ENCODE assay signal across 1 cellular context in the genomic region with DNA sequence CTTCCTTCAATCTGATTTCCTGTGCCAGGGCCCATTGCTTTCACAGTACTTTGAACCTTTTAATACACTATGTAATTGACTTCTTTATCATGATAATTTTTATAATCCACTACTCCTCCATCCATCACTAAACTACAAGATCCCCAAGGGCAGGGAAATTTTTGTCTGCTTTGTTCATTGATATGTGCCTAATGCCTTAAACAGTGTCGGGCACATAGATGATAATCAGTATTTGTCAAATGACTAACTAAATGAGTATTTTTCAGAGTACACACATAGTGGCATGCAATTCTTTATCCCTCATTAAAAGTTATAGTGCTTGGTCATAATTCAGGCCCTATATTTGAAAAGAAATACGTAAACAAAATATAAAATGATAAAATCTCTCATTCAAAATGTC.
TF ChIP-seq lines count a peak whose summit lies in the region.

No MANE protein-coding gene starts in this region.

TF ChIP-seq in WTC11, 78 proteins besides CTCF, POLR2A, EP300 and RAD21:
- TF ChIP-seq, protein P1, sequence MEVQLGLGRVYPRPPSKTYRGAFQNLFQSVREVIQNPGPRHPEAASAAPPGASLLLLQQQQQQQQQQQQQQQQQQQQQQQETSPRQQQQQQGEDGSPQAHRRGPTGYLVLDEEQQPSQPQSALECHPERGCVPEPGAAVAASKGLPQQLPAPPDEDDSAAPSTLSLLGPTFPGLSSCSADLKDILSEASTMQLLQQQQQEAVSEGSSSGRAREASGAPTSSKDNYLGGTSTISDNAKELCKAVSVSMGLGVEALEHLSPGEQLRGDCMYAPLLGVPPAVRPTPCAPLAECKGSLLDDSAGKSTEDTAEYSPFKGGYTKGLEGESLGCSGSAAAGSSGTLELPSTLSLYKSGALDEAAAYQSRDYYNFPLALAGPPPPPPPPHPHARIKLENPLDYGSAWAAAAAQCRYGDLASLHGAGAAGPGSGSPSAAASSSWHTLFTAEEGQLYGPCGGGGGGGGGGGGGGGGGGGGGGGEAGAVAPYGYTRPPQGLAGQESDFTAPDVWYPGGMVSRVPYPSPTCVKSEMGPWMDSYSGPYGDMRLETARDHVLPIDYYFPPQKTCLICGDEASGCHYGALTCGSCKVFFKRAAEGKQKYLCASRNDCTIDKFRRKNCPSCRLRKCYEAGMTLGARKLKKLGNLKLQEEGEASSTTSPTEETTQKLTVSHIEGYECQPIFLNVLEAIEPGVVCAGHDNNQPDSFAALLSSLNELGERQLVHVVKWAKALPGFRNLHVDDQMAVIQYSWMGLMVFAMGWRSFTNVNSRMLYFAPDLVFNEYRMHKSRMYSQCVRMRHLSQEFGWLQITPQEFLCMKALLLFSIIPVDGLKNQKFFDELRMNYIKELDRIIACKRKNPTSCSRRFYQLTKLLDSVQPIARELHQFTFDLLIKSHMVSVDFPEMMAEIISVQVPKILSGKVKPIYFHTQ (CRISPR knock-in tag; IDR thresholded peaks at IDR 0.05) = no peak
- TF ChIP-seq CBFB (CRISPR knock-in tag; IDR thresholded peaks at IDR 0.05; ENCODE audit: low read depth) = no peak
- no peak for TF ChIP-seq RORB (CRISPR knock-in tag; IDR thresholded peaks at IDR 0.05)
- no peak for TF ChIP-seq ZBTB21 (CRISPR knock-in tag; IDR thresholded peaks at IDR 0.05; ENCODE audit: borderline replicate concordance)
- TF ChIP-seq, protein P2, sequence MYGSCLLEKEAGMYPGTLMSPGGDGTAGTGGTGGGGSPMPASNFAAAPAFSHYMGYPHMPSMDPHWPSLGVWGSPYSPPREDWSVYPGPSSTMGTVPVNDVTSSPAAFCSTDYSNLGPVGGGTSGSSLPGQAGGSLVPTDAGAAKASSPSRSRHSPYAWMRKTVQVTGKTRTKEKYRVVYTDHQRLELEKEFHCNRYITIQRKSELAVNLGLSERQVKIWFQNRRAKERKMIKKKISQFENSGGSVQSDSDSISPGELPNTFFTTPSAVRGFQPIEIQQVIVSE (CRISPR knock-in tag; IDR thresholded peaks at IDR 0.05; ENCODE audit: borderline replicate concordance) = no peak
- no peak for TF ChIP-seq TEAD1 (CRISPR knock-in tag; IDR thresholded peaks at IDR 0.05)
- TF ChIP-seq NR2C2 (CRISPR knock-in tag; IDR thresholded peaks at IDR 0.05) = no peak
- TF ChIP-seq, protein P3, sequence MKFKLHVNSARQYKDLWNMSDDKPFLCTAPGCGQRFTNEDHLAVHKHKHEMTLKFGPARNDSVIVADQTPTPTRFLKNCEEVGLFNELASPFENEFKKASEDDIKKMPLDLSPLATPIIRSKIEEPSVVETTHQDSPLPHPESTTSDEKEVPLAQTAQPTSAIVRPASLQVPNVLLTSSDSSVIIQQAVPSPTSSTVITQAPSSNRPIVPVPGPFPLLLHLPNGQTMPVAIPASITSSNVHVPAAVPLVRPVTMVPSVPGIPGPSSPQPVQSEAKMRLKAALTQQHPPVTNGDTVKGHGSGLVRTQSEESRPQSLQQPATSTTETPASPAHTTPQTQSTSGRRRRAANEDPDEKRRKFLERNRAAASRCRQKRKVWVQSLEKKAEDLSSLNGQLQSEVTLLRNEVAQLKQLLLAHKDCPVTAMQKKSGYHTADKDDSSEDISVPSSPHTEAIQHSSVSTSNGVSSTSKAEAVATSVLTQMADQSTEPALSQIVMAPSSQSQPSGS (CRISPR knock-in tag; IDR thresholded peaks at IDR 0.05; ENCODE audit: borderline replicate concordance, low read depth) = no peak
- no peak for TF ChIP-seq CREM (CRISPR knock-in tag; IDR thresholded peaks at IDR 0.05)
TF ChIP-seq in WTC11: peak in this region for 0.
